In genomic region chr5:79236970-79237734, GRCh38 we compare ENCODE assay signal across 8 cellular contexts. TPM values are rescaled to one million over a fixed set of nuclear protein-coding genes. Genes with fewer than 3 reads are reported as not detected.
DNase-seq lines count a peak whose midpoint lies in the region; ATAC-seq and TF ChIP-seq lines count a peak whose summit lies in the region.

No MANE protein-coding gene starts in this region.

- H2AK5ac ChIP-seq in mesenchymal stem cell (ENCODE audit: low read length, severe bottlenecking), result no peak overlapping the region

- H2AFZ ChIP-seq in mesenchymal stem cell (ENCODE audit: low read depth, low read length), result peak overlapping the region; percentile 93

- POLR2A ChIA-PET in HEK293T (lab: Yijun Ruan, JAX), result interaction anchor here (0.6 to 1.2 kb wide), 6 partner anchors 17 to 276 kb away, joined by 3 to 5 read pairs (median 3); no protein-coding TSS in a partner anchor

- CTCF ChIA-PET in HEK293T (lab: Yijun Ruan, JAX), result interaction anchor here (1.1 to 1.7 kb wide), 3 partner anchors 104 to 215 kb away, joined by 3 to 5 read pairs (median 3); no protein-coding TSS in a partner anchor

- DNase-seq in GM03348 (ENCODE audit: low spot score) (peak; percentile 57), HEK293T (ENCODE audit: extremely low spot score) (peak; percentile 33), NCI-H1417 (lab: John Stamatoyannopoulos, UW) (peak; percentile 42 to 53 (median 47)), mesenchymal stem cell (peak; percentile 53)
- DNase-seq in activated CD4-positive, alpha-beta T cell treated with anti-CD3 and anti-CD28 coated beads, Interleukin-2, amount 50 U/mL, for 24 hours (ENCODE audit: low read depth in 1 of 2, low spot score in 1 of 2), result peak; percentile 12 to 13
- peak; percentile 15 for DNase-seq in effector CD4-positive, alpha-beta T cell
- DNase-seq in stimulated activated CD8-positive, alpha-beta memory T cell treated with anti-CD3 and anti-CD28 coated beads, Interleukin-4, amount 100 ng/mL, for 48 hours, result peak; percentile 62

- H3K4me3 ChIP-seq in mesenchymal stem cell (ENCODE audit: insufficient read depth in 1 of 2, low read depth in 1 of 2, low read length in 2 of 2), result peak overlapping the region; percentile 86 to 95

- no peaks in the 10 kb centered on the region for H3K27me3 ChIP-seq in mesenchymal stem cell (ENCODE audit: control insufficient read depth in 1 of 2, insufficient read depth in 1 of 2, low read length in 2 of 2)

- WGBS in mesenchymal stem cell, result under 1% methylated on average over 61 of the region's 61 CpGs

- no peak overlapping the region for H2BK15ac ChIP-seq in mesenchymal stem cell (ENCODE audit: low read depth, poor library complexity, severe bottlenecking)

- peak overlapping the region in 1 of 2 experiments; percentile 65 for H3K14ac ChIP-seq in mesenchymal stem cell (ENCODE audit: low read length in 2 of 2)

- no peaks in the 10 kb centered on the region for H3K36me3 ChIP-seq in mesenchymal stem cell (ENCODE audit: control insufficient read depth in 1 of 2, insufficient read depth in 2 of 2, low read depth in 1 of 2, low read length in 2 of 2)

- H2BK120ac ChIP-seq in mesenchymal stem cell (ENCODE audit: low read depth, low read length), result no peak overlapping the region

- H3K9me3 ChIP-seq in mesenchymal stem cell (ENCODE audit: control insufficient read depth, low read length), result no peaks in the 10 kb centered on the region

- H4K91ac ChIP-seq in mesenchymal stem cell (ENCODE audit: low read length), result no peak overlapping the region

- peak overlapping the region; percentile 12 for H4K8ac ChIP-seq in mesenchymal stem cell (ENCODE audit: low read length)

- H3K9ac ChIP-seq in mesenchymal stem cell (ENCODE audit: low read length), result peak overlapping the region; percentile 95

- ATAC-seq in HG02884 (IDR thresholded peaks at IDR 0.05; ENCODE audit: unreplicated experiment), result no peak

- H2BK12ac ChIP-seq in mesenchymal stem cell (ENCODE audit: low read length in 2 of 2), result no peak overlapping the region

- H3K79me1 ChIP-seq in mesenchymal stem cell (replicated peaks; ENCODE audit: low read length, poor library complexity, severe bottlenecking), result peaks cover 16% of the 10 kb centered on the region

- H3K4me1 ChIP-seq in mesenchymal stem cell (ENCODE audit: control insufficient read depth, insufficient read depth, low read depth, low read length), result peaks cover 5% of the 10 kb centered on the region

- peak overlapping the region; percentile 32 to 59 for H3K4ac ChIP-seq in mesenchymal stem cell (ENCODE audit: low read depth in 1 of 2, low read length in 2 of 2)

- H3K23ac ChIP-seq in mesenchymal stem cell (ENCODE audit: low read length in 2 of 2), result peak overlapping the region in 1 of 2 experiments; percentile 89

- H2BK5ac ChIP-seq in mesenchymal stem cell (ENCODE audit: low read depth, low read length, poor library complexity, severe bottlenecking), result no peak overlapping the region

- H3K27ac ChIP-seq in mesenchymal stem cell (ENCODE audit: low read length, poor library complexity, severe bottlenecking), result no peak overlapping the region

- H3K4me2 ChIP-seq in mesenchymal stem cell (ENCODE audit: low read length, poor library complexity, severe bottlenecking), result peak overlapping the region; percentile 98

- peak overlapping the region; percentile 8 to 12 for H3K18ac ChIP-seq in mesenchymal stem cell (ENCODE audit: low read depth in 1 of 2, low read length in 2 of 2)

TF ChIP-seq in HEK293T, 16 proteins besides CTCF, POLR2A, EP300 and RAD21:
- TF ChIP-seq TARDBP (IDR thresholded peaks at IDR 0.05) (no peak), FOXA1 (IDR thresholded peaks at IDR 0.05) (no peak), CTBP1 (IDR thresholded peaks at IDR 0.05; ENCODE audit: borderline replicate concordance) (no peak), SUZ12 (IDR thresholded peaks at IDR 0.05) (no peak)
TF ChIP-seq in HEK293T: peak in this region for 0.

RNA-seq across cellular contexts. Expression of gene JMY, which starts 1.2 kb away (rescaled TPM):
- 3.2 TPM for polyA plus RNA-seq in mesenchymal stem cell (2013, experiment 1 of 2)
- polyA plus RNA-seq in mesenchymal stem cell (2013, experiment 2 of 2), result 3.1 TPM
